In genomic region chr22:29635734-29636357, GRCh38 we compare ENCODE assay signal across 8 cellular contexts.
DNase-seq lines count a peak whose midpoint lies in the region; ATAC-seq, FAIRE-seq and TF ChIP-seq lines count a peak whose summit lies in the region.

No MANE protein-coding gene starts in this region.

- DNase-seq in AG08395 (ENCODE audit: low spot score) (peak; percentile 63), NCI-H345 (lab: John Stamatoyannopoulos, UW) (peak; percentile 20), astrocyte of the hippocampus (ENCODE audit: low read depth, low spot score) (peak; percentile 81), iris pigment epithelial cell (ENCODE audit: low read depth) (peak; percentile 74), urothelium cell line (ENCODE audit: low spot score) (peak; percentile 52), NCI-H1048 (lab: John Stamatoyannopoulos, UW) (no peak)

- FAIRE-seq in urothelium cell line (lab: Jason Lieb, UNC) = peak; percentile 83

- ATAC-seq in HG02870 (IDR thresholded peaks at IDR 0.05; ENCODE audit: unreplicated experiment) = no peak

- TF ChIP-seq CTCF in GM12872 (IDR thresholded peaks at IDR 0.05; ENCODE audit: insufficient read depth, low read depth, low read length) = peak; percentile 79
